Comparison of ENCODE assay signal across 10 cellular contexts in the genomic region with DNA sequence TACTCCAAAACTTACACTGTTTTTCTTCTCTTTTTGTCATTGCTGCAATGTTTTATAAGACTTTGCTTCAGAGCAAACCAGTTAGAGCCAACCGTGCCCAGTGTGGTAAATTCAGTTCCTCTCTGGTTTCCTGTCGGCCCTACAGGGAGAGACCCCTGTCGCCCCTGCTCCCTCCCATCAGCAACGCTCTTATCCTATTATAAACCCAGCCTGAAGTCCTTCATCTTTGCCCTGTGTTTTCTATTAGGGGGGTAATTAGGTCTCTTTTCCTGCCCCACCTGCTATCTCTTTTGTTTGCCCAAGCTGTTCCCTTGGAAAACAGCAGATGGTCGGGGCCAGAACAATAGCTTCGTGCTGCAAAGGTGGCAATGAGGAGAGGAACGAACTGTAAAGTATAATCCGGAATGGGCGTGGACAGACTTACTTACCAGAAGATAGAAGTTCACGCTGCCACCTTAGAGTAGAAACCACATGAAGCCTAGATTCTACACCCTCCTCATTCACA. TPM values are rescaled to one million over a fixed set of nuclear protein-coding genes. Genes with fewer than 3 reads are reported as not detected.
DNase-seq lines count a peak whose midpoint lies in the region; ATAC-seq lines count a peak whose summit lies in the region.
"Had no signal": no experiment of that assay in that cellular context is flagged by ENCODE, and none has a peak within 500 bp of the region (broad histone marks: within the 10 kb centered on the region; RNA-seq: fewer than 3 reads in every experiment).

No MANE protein-coding gene starts in this region.

- POLR2A ChIA-PET in naive thymus-derived CD8-positive, alpha-beta T cell (lab: Charles Lee), result interaction anchor here (1.1 to 1.7 kb wide), 2 partner anchors 9 to 22 kb away, joined by 3 to 10 read pairs; a partner anchor contains a TSS

- peak overlapping the region in 9 of 10 donors; percentile 70 to 92 (median 86) for H3K27ac Mint-ChIP-seq in naive thymus-derived CD8-positive, alpha-beta T cell

- peak; percentile 81 to 86 for ATAC-seq in naive thymus-derived CD8-positive, alpha-beta T cell
- ATAC-seq in GM21447 (IDR thresholded peaks at IDR 0.05; ENCODE audit: unreplicated experiment) (no peak), GM18867 (IDR thresholded peaks at IDR 0.05; ENCODE audit: unreplicated experiment) (no peak)

- H3K4me1 Mint-ChIP-seq in naive thymus-derived CD8-positive, alpha-beta T cell, result peaks cover 20 to 45% (median 44%) of the 10 kb centered on the region in 4 donors

- DNase-seq in GF-D8 (lab: John Stamatoyannopoulos, UW) (peak; percentile 23), NCI-H146 treated with DMSO at 0.1 percent for 48 hours (lab: John Stamatoyannopoulos, UW; ENCODE audit: unreplicated experiment) (peak; percentile 97), SHP77 (lab: John Stamatoyannopoulos, UW) (peak; percentile 99 to 100), epidermal melanocyte (ENCODE audit: insufficient read length, low spot score) (no peak), SW480 (ENCODE audit: low spot score) (no peak)
- peak in 5 of 10 donors; percentile 22 to 60 (median 55) for DNase-seq in naive thymus-derived CD8-positive, alpha-beta T cell
- DNase-seq: activated CD8-positive, alpha-beta memory T cell treated with anti-CD3 and anti-CD28 coated beads for 24 hours; OCI-M1 had no signal

- H3K36me3 Mint-ChIP-seq in naive thymus-derived CD8-positive, alpha-beta T cell, result no peaks in the 10 kb centered on the region

- no peaks in the 10 kb centered on the region for H3K9me3 Mint-ChIP-seq in naive thymus-derived CD8-positive, alpha-beta T cell

- H3K27me3 Mint-ChIP-seq in naive thymus-derived CD8-positive, alpha-beta T cell, result peaks cover 0 to 2% (median 0%) of the 10 kb centered on the region in 5 donors

- peak overlapping the region; percentile 68 to 89 (median 80) for H3K4me3 Mint-ChIP-seq in naive thymus-derived CD8-positive, alpha-beta T cell

RNA-seq across cellular contexts. Expression of a gene that starts 21.4 kb away (rescaled TPM):
- 10 to 100 TPM; 47.0 to 49.7 TPM for total RNA-seq in naive thymus-derived CD8-positive, alpha-beta T cell
- 10 to 100 TPM; 32.9 to 38.3 (median 36.2) TPM for polyA plus RNA-seq in naive thymus-derived CD8-positive, alpha-beta T cell

Comparison
In these comparisons a context has a peak if more than half of its experiments do, and no peak if none do; other contexts are left out.
1. DNase-seq: peak in GF-D8 (single experiment), NCI-H146 treated with DMSO at 0.1 percent for 48 hours (single experiment) and SHP77 (2 of 2); none in epidermal melanocyte (single experiment) and SW480 (single experiment).
2. ATAC-seq: peak in naive thymus-derived CD8-positive, alpha-beta T cell (2 of 2); none in GM21447 (single experiment) and GM18867 (single experiment).